8 cellular contexts compared by ENCODE assay signal in genomic region chr12:34123092-34123491, GRCh38.
A peak's percentile ranks its signal among the peaks of the same experiment; 100 is the strongest.
DNase-seq lines count a peak whose midpoint lies in the region; ATAC-seq, FAIRE-seq and TF ChIP-seq lines count a peak whose summit lies in the region.
"Not testable (repeated sequence)": the region's sequence is repeated elsewhere in the genome, so short reads cannot be mapped to it uniquely, and the experiment has no call there.

No MANE protein-coding gene starts in this region.

- POLR2A ChIA-PET in CD4-positive, alpha-beta T cell (lab: Charles Lee) = not testable (repeated sequence)

- dilution Hi-C loops in keratinocyte (cut with MboI; ENCODE audit: extremely low pct_ligation_motif_present, low sequenced_read_pairs) = not testable (repeated sequence)

- intact Hi-C loops in CD4-positive, alpha-beta T cell (cut with DNase I, micrococcal nuclease) = loop anchor here (1.0 kb wide), 1 partner anchor 95 kb away; no protein-coding TSS in a partner anchor

- ATAC-seq in CD4-positive, alpha-beta T cell (ENCODE audit: poor library complexity) = peak; percentile 61
- peak; percentile 60 for ATAC-seq in GM19043 (IDR thresholded peaks at IDR 0.05; ENCODE audit: low read depth, unreplicated experiment)

- not testable (repeated sequence) for H3K27me3 Mint-ChIP-seq in CD4-positive, alpha-beta T cell

- H4K20me1 ChIP-seq in keratinocyte (ENCODE audit: control insufficient read depth, extremely low read depth, insufficient read depth, low read length) = not testable (repeated sequence)

- not testable (repeated sequence) for H3K9ac ChIP-seq in keratinocyte (ENCODE audit: control insufficient read depth, extremely low read depth, insufficient read depth, low read length)

- H2AFZ ChIP-seq in keratinocyte (ENCODE audit: control insufficient read depth, low read length) = not testable (repeated sequence)

- H3K4me3 Mint-ChIP-seq in CD4-positive, alpha-beta T cell = not testable (repeated sequence)

- H3K9me1 ChIP-seq in keratinocyte (ENCODE audit: control insufficient read depth, extremely low read depth, insufficient read depth, low read length) = not testable (repeated sequence)

- not testable (repeated sequence) for H3K36me3 Mint-ChIP-seq in CD4-positive, alpha-beta T cell (ENCODE audit: low read depth)

- not testable (repeated sequence) for H3K9me3 ChIP-seq in CD4-positive, alpha-beta T cell (ENCODE audit: control insufficient read depth, low read length); keratinocyte (ENCODE audit: control insufficient read depth, low read depth, low read length)

- H3K4me1 Mint-ChIP-seq in CD4-positive, alpha-beta T cell (ENCODE audit: low read depth) = peaks cover 12% of the 10 kb centered on the region

- peak; percentile 86 for FAIRE-seq in keratinocyte (lab: Jason Lieb, UNC)

- H3K27ac ChIP-seq in CD4-positive, alpha-beta T cell (ENCODE audit: low read depth, low read length); keratinocyte (ENCODE audit: control insufficient read depth, insufficient read depth, low read length): not testable (repeated sequence)

- peak in 7 of 10 experiments; percentile 14 to 46 (median 18) for DNase-seq in CD4-positive, alpha-beta T cell
- DNase-seq in HK-2 (ENCODE audit: unreplicated experiment) = peak; percentile 35
- DNase-seq in NCI-H526 treated with DMSO at 0.1 percent for 48 hours (lab: John Stamatoyannopoulos, UW) = peak; percentile 11
- DNase-seq in activated CD4-positive, alpha-beta T cell treated with anti-CD3 and anti-CD28 coated beads for 4 hours = peak; percentile 14 to 35
- DNase-seq in choroid plexus epithelial cell (ENCODE audit: low read depth) = peak; percentile 59
- not testable (repeated sequence) for DNase-seq in keratinocyte (ENCODE audit: low read depth, low spot score)
- DNase-seq in stimulated activated CD4-positive, alpha-beta T cell treated with anti-CD3 and anti-CD28 coated beads, Interleukin-2, amount 100 ng/mL, for 24 hours = peak; percentile 23 to 43

- CTCF ChIA-PET in CD4-positive, alpha-beta T cell (lab: Charles Lee) = interaction anchor here (1.0 to 1.2 kb wide), 2 partner anchors 14 to 31 kb away, joined by 3 read pairs; no protein-coding TSS in a partner anchor

- not testable (repeated sequence) for H3K36me3 ChIP-seq in keratinocyte (ENCODE audit: control insufficient read depth in 2 of 2, extremely low read depth in 1 of 2, insufficient read depth in 2 of 2, low read length in 2 of 2)

- H3K4me1 ChIP-seq in keratinocyte (ENCODE audit: control insufficient read depth, extremely low read depth, insufficient read depth, low read length) = not testable (repeated sequence)

- H3K79me2 ChIP-seq in keratinocyte (ENCODE audit: control insufficient read depth, insufficient read depth, low read length) = not testable (repeated sequence)

- not testable (repeated sequence) for H3K4me2 ChIP-seq in keratinocyte (ENCODE audit: control insufficient read depth, extremely low read depth, insufficient read depth, low read depth, low read length)

- H3K27me3 ChIP-seq in CD4-positive, alpha-beta T cell (ENCODE audit: control insufficient read depth, insufficient read depth, low read length); keratinocyte (ENCODE audit: control insufficient read depth, extremely low read depth, insufficient read depth, low read length): not testable (repeated sequence)

- not testable (repeated sequence) for H3K9me3 Mint-ChIP-seq in CD4-positive, alpha-beta T cell

- peak; percentile 88 for TF ChIP-seq CTCF in CD4-positive, alpha-beta T cell (IDR thresholded peaks at IDR 0.05)
- peak; percentile 79 for TF ChIP-seq CTCF in choroid plexus epithelial cell (conservative IDR thresholded peaks at IDR 0.05; ENCODE audit: low read depth, low read length)
- peak; percentile 72 to 83 (median 72) for TF ChIP-seq CTCF in keratinocyte (optimal IDR thresholded peaks at IDR 0.05 in 1 of 3, IDR thresholded peaks at IDR 0.05 in 1 of 3, conservative IDR thresholded peaks at IDR 0.05 in 1 of 3; ENCODE audit: extremely low read depth in 1 of 3, insufficient read depth in 2 of 3, low read length in 3 of 3)

- H3K27ac Mint-ChIP-seq in CD4-positive, alpha-beta T cell = not testable (repeated sequence)

- H3K4me3 ChIP-seq in choroid plexus epithelial cell (ENCODE audit: low read depth, low read length); keratinocyte (ENCODE audit: control insufficient read depth in 2 of 3, extremely low read depth in 1 of 3, insufficient read depth in 2 of 3, low read depth in 1 of 3, low read length in 3 of 3): not testable (repeated sequence)
